8 cellular contexts compared by ENCODE assay signal in genomic region chr15:85646538-85647091, GRCh38.
A peak's percentile ranks its signal among the peaks of the same experiment; 100 is the strongest.
DNase-seq lines count a peak whose midpoint lies in the region; ATAC-seq and TF ChIP-seq lines count a peak whose summit lies in the region.

No MANE protein-coding gene starts in this region.

- no peak overlapping the region for H4K5ac ChIP-seq in IMR-90 (ENCODE audit: low read depth, low read length)

- H3K27ac ChIP-seq in IMR-90 (ENCODE audit: insufficient read depth, low read length), result no peak overlapping the region
- peak overlapping the region; percentile 15 for H3K27ac ChIP-seq in colonic mucosa
- H3K27ac ChIP-seq in upper lobe of right lung, result peak overlapping the region; percentile 12
- H3K27ac ChIP-seq in substantia nigra (ENCODE audit: low read depth, low read length, poor library complexity, severe bottlenecking), result no peak overlapping the region

- peaks cover 15% of the 10 kb centered on the region for H3K4me1 ChIP-seq in IMR-90 (ENCODE audit: control insufficient read depth, insufficient read depth, low read length)
- H3K4me1 ChIP-seq in colonic mucosa, result no peaks in the 10 kb centered on the region
- peaks cover 57% of the 10 kb centered on the region for H3K4me1 ChIP-seq in upper lobe of right lung

- peaks cover 17 to 66% of the 10 kb centered on the region in 2 experiments for H3K79me1 ChIP-seq in IMR-90 (ENCODE audit: low read depth in 1 of 2, low read length in 2 of 2)

- no peak for TF ChIP-seq RAD21 in IMR-90 (IDR thresholded peaks at IDR 0.05; ENCODE audit: low read length)

- H3K4me2 ChIP-seq in IMR-90 (ENCODE audit: low read depth, low read length), result no peak overlapping the region

- peak overlapping the region; percentile 71 for H3K14ac ChIP-seq in IMR-90 (replicated peaks; ENCODE audit: low read depth, low read length)

- in situ Hi-C loops in IMR-90 (cut with MboI; ENCODE audit: low sequenced_read_pairs), result no loop called here

- H3K36me3 ChIP-seq in IMR-90 (ENCODE audit: control insufficient read depth, insufficient read depth, low read length) (peaks cover 3% of the 10 kb centered on the region; the same call in 1 of the 2 replicates), colonic mucosa (no peaks in the 10 kb centered on the region), upper lobe of right lung (peaks cover 59% of the 10 kb centered on the region)

- 0 out of 4 replicates have a peak overlapping the region, but pooled peaks of 1 of the 2 experiments have one; percentile 4 for H4K8ac ChIP-seq in IMR-90 (ENCODE audit: low read depth in 2 of 2, low read length in 2 of 2)

- dilution Hi-C loops in IMR-90 (cut with HindIII; ENCODE audit: low sequenced_read_pairs, unreplicated experiment), result no loop called here

- H3K4ac ChIP-seq in IMR-90 (ENCODE audit: low read depth, low read length), result peak overlapping the region; percentile 41; the same call in 1 of the 2 replicates

- H3K18ac ChIP-seq in IMR-90 (ENCODE audit: low read depth, low read length), result no peak overlapping the region; the same call in 1 of the 2 replicates

- DNase-seq in Daoy (ENCODE audit: low read depth) (peak; percentile 53), GM20000 (ENCODE audit: low spot score) (peak; percentile 53), IMR-90 (peak; percentile 93), colonic mucosa (no peak), upper lobe of right lung (no peak), substantia nigra (lab: John Stamatoyannopoulos, UW) (no peak), NCI-H1105 treated with DMSO at 0.1 percent for 48 hours (lab: John Stamatoyannopoulos, UW) (no peak), HT-29 (ENCODE audit: low spot score) (no peak)

- TF ChIP-seq POLR2A in IMR-90 (IDR thresholded peaks at IDR 0.05; ENCODE audit: low read depth, low read length), result no peak

- H4K91ac ChIP-seq in IMR-90 (ENCODE audit: insufficient read depth, low read depth, low read length), result 0 out of 2 replicates have a peak overlapping the region, but pooled peaks have one; percentile 31

- H2BK20ac ChIP-seq in IMR-90 (ENCODE audit: low read depth, low read length), result peak overlapping the region; percentile 77; the same call in 1 of the 2 replicates

- peak; percentile 76 for ATAC-seq in IMR-90 (ENCODE audit: low read depth)
- ATAC-seq in upper lobe of right lung, result peak; percentile 62

- H3K9me1 ChIP-seq in IMR-90 (ENCODE audit: insufficient read depth, low read length), result peaks cover 15% of the 10 kb centered on the region

- no peaks in the 10 kb centered on the region for H4K20me1 ChIP-seq in IMR-90 (ENCODE audit: insufficient read depth, low read length)

- H3K4me3 ChIP-seq in IMR-90 (ENCODE audit: insufficient read depth, low read depth, low read length) (no peak overlapping the region), colonic mucosa (no peak overlapping the region), upper lobe of right lung (no peak overlapping the region)

- H2BK5ac ChIP-seq in IMR-90 (ENCODE audit: low read depth, low read length, poor library complexity, severe bottlenecking), result peak overlapping the region; percentile 52

- POLR2A ChIA-PET in IMR-90 (lab: Charles Lee; ENCODE audit: unreplicated experiment), result no interaction called here

- peak overlapping the region; percentile 50; the same call in 1 of the 2 replicates for H2AK5ac ChIP-seq in IMR-90 (ENCODE audit: low read depth, low read length)

- no peak overlapping the region for H3K56ac ChIP-seq in IMR-90 (ENCODE audit: extremely low read depth, insufficient read depth, low read length)

- CTCF ChIA-PET in IMR-90 (lab: Yijun Ruan, JAX), result interaction anchor here (1.0 kb wide), 1 partner anchor 7 kb away, joined by 3 read pairs; no protein-coding TSS in a partner anchor

- TF ChIP-seq CTCF in GM20000 (IDR thresholded peaks at IDR 0.05; ENCODE audit: extremely low read depth, missing control alignments) (no peak), IMR-90 (conservative IDR thresholded peaks at IDR 0.05; ENCODE audit: low read depth, low read length) (no peak), colonic mucosa (IDR thresholded peaks at IDR 0.05) (no peak), upper lobe of right lung (IDR thresholded peaks at IDR 0.05) (no peak)

- intact Hi-C loops in IMR-90 (cut with micrococcal nuclease) (no loop called here), colonic mucosa (cut with DNase I) (no loop called here), upper lobe of right lung (cut with DNase I) (no loop called here)

- H2AK9ac ChIP-seq in IMR-90 (replicated peaks; ENCODE audit: low read depth, low read length, poor library complexity), result no peak overlapping the region

- no CpG with 5 or more reads among the region's 4 CpGs for WGBS in IMR-90 (ENCODE audit: extremely low coverage in 2 of 2, insufficient read length in 1 of 2), 2 experiments

- no peak overlapping the region for H3K23ac ChIP-seq in IMR-90 (ENCODE audit: low read depth, low read length)

- no peak overlapping the region for H2AFZ ChIP-seq in IMR-90 (replicated peaks; ENCODE audit: low read length, poor library complexity)

- peak overlapping the region; percentile 4 for H2BK120ac ChIP-seq in IMR-90 (ENCODE audit: low read depth, low read length)

- H3K9me3 ChIP-seq in IMR-90 (ENCODE audit: control insufficient read depth, insufficient read depth, low read length) (no peaks in the 10 kb centered on the region), colonic mucosa (no peaks in the 10 kb centered on the region), upper lobe of right lung (no peaks in the 10 kb centered on the region)

- no TSS peak for BruUV-seq in IMR-90 (replicated peaks; lab: Mats Ljungman, UMichigan)

- H3K27me3 ChIP-seq in IMR-90 (ENCODE audit: control insufficient read depth, insufficient read depth, low read length) (no peaks in the 10 kb centered on the region), colonic mucosa (no peaks in the 10 kb centered on the region), upper lobe of right lung (no peaks in the 10 kb centered on the region)

- H3K9ac ChIP-seq in IMR-90 (ENCODE audit: low read depth, low read length), result no peak overlapping the region
- H3K9ac ChIP-seq in colonic mucosa (ENCODE audit: low read depth in 2 of 2, low read length in 2 of 2), result no peak overlapping the region

- H2BK15ac ChIP-seq in IMR-90 (ENCODE audit: low read depth, low read length), result peak overlapping the region; percentile 12; the same call in 2 of the 3 replicates

TF ChIP-seq in IMR-90, 13 proteins besides CTCF, POLR2A, EP300 and RAD21:
- TF ChIP-seq CEBPB (IDR thresholded peaks at IDR 0.05; ENCODE audit: low read depth, low read length) (peak; percentile 56), FOS (IDR thresholded peaks at IDR 0.05; ENCODE audit: low read depth, low read length) (0 out of 2 replicates have a peak, but pooled peaks have one; percentile 41), MAFK (IDR thresholded peaks at IDR 0.05; ENCODE audit: low read depth, low read length) (peak; percentile 39; the same call in 1 of the 2 replicates), NFE2L2 (IDR thresholded peaks at IDR 0.05; ENCODE audit: low read depth, low read length) (no peak)
TF ChIP-seq in IMR-90: peak in this region for 3.

Comparison
In these comparisons a context has a peak if more than half of its experiments do, and no peak if none do; other contexts are left out.
1. DNase-seq: peak in Daoy (single experiment), GM20000 (single experiment) and IMR-90 (single experiment); none in colonic mucosa (single experiment), upper lobe of right lung (single experiment), substantia nigra (0 of 49), NCI-H1105 treated with DMSO at 0.1 percent for 48 hours (single experiment) and HT-29 (single experiment).
2. H3K27ac ChIP-seq: peak in colonic mucosa (single experiment) and upper lobe of right lung (single experiment); none in IMR-90 (single experiment) and substantia nigra (single experiment).